Comparison of ENCODE assay signal across 8 cellular contexts in the genomic region with DNA sequence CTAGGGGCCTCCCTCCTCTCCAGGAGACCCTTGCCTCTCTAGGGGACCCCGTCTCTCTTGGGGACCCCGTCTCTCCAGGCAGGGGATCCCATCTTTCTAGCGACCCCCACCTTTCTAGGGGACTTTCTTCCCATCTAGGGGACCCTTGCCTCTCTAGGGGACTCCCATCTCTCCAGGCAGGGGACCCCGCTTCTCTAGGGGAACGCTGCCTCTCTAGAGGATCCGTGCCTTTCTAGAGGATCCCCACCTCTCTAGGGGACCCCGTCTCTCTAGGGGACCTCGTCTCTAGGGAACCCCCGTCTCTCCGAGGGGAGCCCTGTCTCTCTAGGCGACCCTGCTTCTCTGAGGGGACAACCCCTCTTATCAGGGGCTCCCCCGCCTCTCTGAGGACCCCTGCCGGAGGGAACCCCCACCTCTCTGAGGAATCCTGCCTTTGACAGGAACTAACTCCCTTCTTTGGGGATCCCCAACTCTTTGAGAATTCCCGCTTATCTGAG. TPM values are rescaled to one million over a fixed set of nuclear protein-coding genes. Genes with fewer than 3 reads are reported as not detected.
DNase-seq lines count a peak whose midpoint lies in the region; ATAC-seq, FAIRE-seq and TF ChIP-seq lines count a peak whose summit lies in the region.

No MANE protein-coding gene starts in this region.

- peak; percentile 15 for DNase-seq in NK-92 treated with Interleukin-12 subunit alpha and Interleukin-12 subunit beta, amount 100 ng/mL, for 24 hours (lab: John Stamatoyannopoulos, UW)
- no peak for DNase-seq in NK-92 (lab: John Stamatoyannopoulos, UW; ENCODE audit: unreplicated experiment)
- no peak for DNase-seq in activated T-helper 1 cell treated with anti-CD3 and anti-CD28 coated beads, Interleukin-12 subunit alpha, Interleukin-12 subunit beta, Interleukin-2, Interleukin-4 antibody, amounts not matched to agents 30 ng/mL and 10 ng/mL and 1 ng/mL, durations not matched to agents 14 hours and 24 hours and 36 hours (ENCODE audit: low spot score)
- DNase-seq in testis, result no peak
- no peak for DNase-seq in HTR-8/SVneo (ENCODE audit: insufficient read length, low spot score)
- DNase-seq in DMS79 (lab: John Stamatoyannopoulos, UW), result no peak

- H3K9me3 Mint-ChIP-seq in activated T-helper 1 cell treated with anti-CD3 and anti-CD28 coated beads, Interleukin-12 subunit alpha, Interleukin-12 subunit beta, Interleukin-2, Interleukin-4 antibody, amounts not matched to agents 30 ng/mL and 10 ng/mL and 1 ng/mL, durations not matched to agents 14 hours and 24 hours and 36 hours, result no peaks in the 10 kb centered on the region

- TF ChIP-seq CTCF in testis (IDR thresholded peaks at IDR 0.05), result no peak

- ATAC-seq in GM18867 (IDR thresholded peaks at IDR 0.05; ENCODE audit: unreplicated experiment), result no peak

- H3K4me1 Mint-ChIP-seq in activated T-helper 1 cell treated with anti-CD3 and anti-CD28 coated beads, Interleukin-12 subunit alpha, Interleukin-12 subunit beta, Interleukin-2, Interleukin-4 antibody, amounts not matched to agents 30 ng/mL and 10 ng/mL and 1 ng/mL, durations not matched to agents 14 hours and 24 hours and 36 hours (ENCODE audit: low read depth), result peaks cover 50% of the 10 kb centered on the region

- 5 to 8% methylated on average over 12 to 14 of the region's 14 CpGs for WGBS in testis, 2 donors

- H3K36me3 ChIP-seq in testis (ENCODE audit: low read depth, missing control alignments), result no peaks in the 10 kb centered on the region

- H3K4me3 ChIP-seq in iPS-18c (ENCODE audit: insufficient read depth, low read depth, low read length) (peak overlapping the region; percentile 81), testis (peak overlapping the region; percentile 81 to 88)

- peak overlapping the region; percentile 87 for H3K27ac ChIP-seq in testis

- H3K27ac Mint-ChIP-seq in activated T-helper 1 cell treated with anti-CD3 and anti-CD28 coated beads, Interleukin-12 subunit alpha, Interleukin-12 subunit beta, Interleukin-2, Interleukin-4 antibody, amounts not matched to agents 30 ng/mL and 10 ng/mL and 1 ng/mL, durations not matched to agents 14 hours and 24 hours and 36 hours, result peak overlapping the region; percentile 95

- intact Hi-C loops in activated T-helper 1 cell treated with anti-CD3 and anti-CD28 coated beads, Interleukin-12 subunit alpha, Interleukin-12 subunit beta, Interleukin-2, Interleukin-4 antibody, amounts not matched to agents 30 ng/mL and 10 ng/mL and 1 ng/mL, durations not matched to agents 14 hours and 24 hours and 36 hours (cut with micrococcal nuclease), result loop anchor here (5.0 kb wide), 1 partner anchor 194 kb away; a partner anchor contains a TSS
- intact Hi-C loops in testis (cut with DNase I; ENCODE audit: low total_unique reads), result no loop called here

- H3K27me3 ChIP-seq in testis, result no peaks in the 10 kb centered on the region

- H3K4me1 ChIP-seq in testis, result peaks cover 44% of the 10 kb centered on the region

- H3K36me3 Mint-ChIP-seq in activated T-helper 1 cell treated with anti-CD3 and anti-CD28 coated beads, Interleukin-12 subunit alpha, Interleukin-12 subunit beta, Interleukin-2, Interleukin-4 antibody, amounts not matched to agents 30 ng/mL and 10 ng/mL and 1 ng/mL, durations not matched to agents 14 hours and 24 hours and 36 hours (ENCODE audit: low read depth), result peaks cover 4% of the 10 kb centered on the region

- peak overlapping the region; percentile 96 for H3K4me3 Mint-ChIP-seq in activated T-helper 1 cell treated with anti-CD3 and anti-CD28 coated beads, Interleukin-12 subunit alpha, Interleukin-12 subunit beta, Interleukin-2, Interleukin-4 antibody, amounts not matched to agents 30 ng/mL and 10 ng/mL and 1 ng/mL, durations not matched to agents 14 hours and 24 hours and 36 hours

- no peak for TF ChIP-seq POLR2A in testis (IDR thresholded peaks at IDR 0.05)

- no peak for FAIRE-seq in HTR-8/SVneo (lab: Jason Lieb, UNC)

- peaks cover 2% of the 10 kb centered on the region for H3K27me3 Mint-ChIP-seq in activated T-helper 1 cell treated with anti-CD3 and anti-CD28 coated beads, Interleukin-12 subunit alpha, Interleukin-12 subunit beta, Interleukin-2, Interleukin-4 antibody, amounts not matched to agents 30 ng/mL and 10 ng/mL and 1 ng/mL, durations not matched to agents 14 hours and 24 hours and 36 hours (ENCODE audit: insufficient read depth)

- no peaks in the 10 kb centered on the region for H3K9me3 ChIP-seq in iPS-18c (ENCODE audit: control insufficient read depth, insufficient read depth, low read length)
- H3K9me3 ChIP-seq in testis, result no peaks in the 10 kb centered on the region

RNA-seq across cellular contexts. Expression of a gene that starts 19.1 kb away (rescaled TPM):
- total RNA-seq in activated T-helper 1 cell treated with anti-CD3 and anti-CD28 coated beads, Interleukin-12 subunit alpha, Interleukin-12 subunit beta, Interleukin-2, Interleukin-4 antibody, amounts not matched to agents 30 ng/mL and 10 ng/mL and 1 ng/mL, durations not matched to agents 14 hours and 24 hours and 36 hours, result 139 and 142 TPM in 2 replicates
- total RNA-seq in testis, result 100 to 1,000 TPM; 163 to 197 TPM
- 109 TPM for polyA plus RNA-seq in testis (ENCODE audit: insufficient read depth, low read depth, low replicate concordance)
